ENCODE assay signal across 15 cellular contexts in the genomic region with DNA sequence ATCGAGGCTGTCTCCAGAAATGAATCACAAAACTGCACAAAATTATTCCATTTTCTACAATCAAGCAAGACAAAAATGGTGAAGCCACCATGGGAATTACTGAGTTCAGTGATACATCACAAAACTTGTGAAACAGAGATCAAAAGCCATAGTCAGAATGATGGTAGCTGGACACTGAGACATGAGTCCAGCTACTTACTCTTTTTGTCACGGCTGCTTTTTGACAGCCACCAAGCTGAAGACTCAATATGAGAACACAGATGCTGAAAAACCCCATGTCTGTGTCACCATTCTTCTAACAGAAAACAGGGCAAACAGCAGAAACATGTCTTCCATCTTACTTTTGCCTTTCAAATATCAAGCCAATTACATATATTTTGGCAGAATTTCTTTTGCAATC.
DNase-seq lines count a peak whose midpoint lies in the region; ATAC-seq and TF ChIP-seq lines count a peak whose summit lies in the region.
"Had no signal": no experiment of that assay in that cellular context is flagged by ENCODE, and none has a peak within 500 bp of the region (broad histone marks: within the 10 kb centered on the region; RNA-seq: fewer than 3 reads in every experiment).

No MANE protein-coding gene starts in this region.

- H3K79me2 ChIP-seq in DOHH2 (ENCODE audit: control insufficient read depth, low read length) = peaks cover 66% of the 10 kb centered on the region

- H3K27me3 Mint-ChIP-seq in activated CD8-positive, alpha-beta T cell treated with anti-CD3 and anti-CD28 coated beads for 36 hours = no peaks in the 10 kb centered on the region
- no peaks in the 10 kb centered on the region for H3K27me3 Mint-ChIP-seq in activated CD8-positive, alpha-beta T cell treated with anti-CD3 and anti-CD28 coated beads, Interleukin-2, amount 10 ng/mL, durations not matched to agents 7 days and 5 days (ENCODE audit: low read depth)
- H3K27me3 Mint-ChIP-seq in activated naive CD8-positive, alpha-beta T cell treated with anti-CD3 and anti-CD28 coated beads, Interleukin-2, amount 50 U/mL, for 24 hours = no peaks in the 10 kb centered on the region

- H3K36me3 ChIP-seq in DOHH2 (ENCODE audit: control insufficient read depth, low read length) = peaks cover 2% of the 10 kb centered on the region; the same call in 1 of the 2 replicates

- no peaks in the 10 kb centered on the region for H4K20me1 ChIP-seq in DOHH2 (ENCODE audit: control insufficient read depth, insufficient read depth, low read depth, low read length)

- H3K4me1 ChIP-seq in DOHH2 (ENCODE audit: control insufficient read depth, low read length) = peaks cover 81% of the 10 kb centered on the region

- DNase-seq in activated CD8-positive, alpha-beta T cell treated with anti-CD3 and anti-CD28 coated beads for 36 hours = no peak
- DNase-seq in activated CD8-positive, alpha-beta T cell treated with anti-CD3 and anti-CD28 coated beads, Interleukin-2, amount 10 ng/mL, durations not matched to agents 7 days and 5 days = no peak
- no peak for DNase-seq in activated naive CD8-positive, alpha-beta T cell treated with anti-CD3 and anti-CD28 coated beads, Interleukin-2, amount 50 U/mL, for 24 hours
- DNase-seq in stimulated activated effector memory CD8-positive, alpha-beta T cell treated with anti-CD3 and anti-CD28 coated beads, Interleukin-12 subunit alpha, Interleukin-12 subunit beta, amount 100 ng/mL, for 72 hours (ENCODE audit: low spot score in 2 of 2) = no peak
- DNase-seq in DMS 273 treated with DMSO at 0.1 percent for 48 hours (lab: John Stamatoyannopoulos, UW) (no peak), NCI-H1092 treated with DMSO at 0.1 percent for 48 hours (lab: John Stamatoyannopoulos, UW) (no peak), NCI-H82 treated with DMSO at 0.1 percent for 48 hours (lab: John Stamatoyannopoulos, UW; ENCODE audit: unreplicated experiment) (no peak)
- DNase-seq: C1 segment of cervical spinal cord, DMS153, HCEC 1CT, Karpas-422, NCI-H1417, NCI-H2029 treated with DMSO at 0.1 percent for 48 hours, NCI-H510A treated with DMSO at 0.1 percent for 48 hours had no signal

- H3K4me3 ChIP-seq in DOHH2 (ENCODE audit: low read length) = peak overlapping the region; percentile 54

- H3K36me3 Mint-ChIP-seq in activated CD8-positive, alpha-beta T cell treated with anti-CD3 and anti-CD28 coated beads for 36 hours (ENCODE audit: low read depth) = peaks cover 2% of the 10 kb centered on the region
- H3K36me3 Mint-ChIP-seq in activated CD8-positive, alpha-beta T cell treated with anti-CD3 and anti-CD28 coated beads, Interleukin-2, amount 10 ng/mL, durations not matched to agents 7 days and 5 days (ENCODE audit: low read depth) = peaks cover 7% of the 10 kb centered on the region
- H3K36me3 Mint-ChIP-seq in activated naive CD8-positive, alpha-beta T cell treated with anti-CD3 and anti-CD28 coated beads, Interleukin-2, amount 50 U/mL, for 24 hours (ENCODE audit: low read depth) = peaks cover 3% of the 10 kb centered on the region
- H3K36me3 Mint-ChIP-seq in stimulated activated effector memory CD8-positive, alpha-beta T cell treated with anti-CD3 and anti-CD28 coated beads, Interleukin-12 subunit alpha, Interleukin-12 subunit beta, amount 100 ng/mL, for 72 hours = peaks cover 4% of the 10 kb centered on the region

- no peaks in the 10 kb centered on the region for H3K9me2 ChIP-seq in DOHH2 (replicated peaks; ENCODE audit: control insufficient read depth, low read length)

- H3K4me2 ChIP-seq in DOHH2 (ENCODE audit: low read length) = peak overlapping the region; percentile 68

- peaks cover 17% of the 10 kb centered on the region for H3F3A ChIP-seq in DOHH2 (ENCODE audit: control insufficient read depth, insufficient read depth)

- peak overlapping the region; percentile 70 for H3K27ac ChIP-seq in DOHH2 (ENCODE audit: low read depth, low read length)

- POLR2A ChIA-PET in activated CD8-positive, alpha-beta T cell treated with anti-CD3 and anti-CD28 coated beads for 36 hours (lab: Charles Lee) = no interaction called here
- POLR2A ChIA-PET in activated CD8-positive, alpha-beta T cell treated with anti-CD3 and anti-CD28 coated beads, Interleukin-2, amount 10 ng/mL, durations not matched to agents 7 days and 5 days (lab: Charles Lee) = interaction anchor here (0.7 kb wide), 1 partner anchor 644 kb away, joined by 3 read pairs; no protein-coding TSS in a partner anchor

- H3K27ac Mint-ChIP-seq in activated CD8-positive, alpha-beta T cell treated with anti-CD3 and anti-CD28 coated beads for 36 hours = peak overlapping the region; percentile 52
- H3K27ac Mint-ChIP-seq in activated CD8-positive, alpha-beta T cell treated with anti-CD3 and anti-CD28 coated beads, Interleukin-2, amount 10 ng/mL, durations not matched to agents 7 days and 5 days = no peak overlapping the region
- H3K27ac Mint-ChIP-seq in activated naive CD8-positive, alpha-beta T cell treated with anti-CD3 and anti-CD28 coated beads, Interleukin-2, amount 50 U/mL, for 24 hours = peak overlapping the region; percentile 91
- H3K27ac Mint-ChIP-seq in stimulated activated effector memory CD8-positive, alpha-beta T cell treated with anti-CD3 and anti-CD28 coated beads, Interleukin-12 subunit alpha, Interleukin-12 subunit beta, amount 100 ng/mL, for 72 hours = no peak overlapping the region

- ATAC-seq in activated CD8-positive, alpha-beta T cell treated with anti-CD3 and anti-CD28 coated beads for 36 hours = no peak
- ATAC-seq in activated CD8-positive, alpha-beta T cell treated with anti-CD3 and anti-CD28 coated beads, Interleukin-2, amount 10 ng/mL, durations not matched to agents 7 days and 5 days = no peak
- ATAC-seq in activated naive CD8-positive, alpha-beta T cell treated with anti-CD3 and anti-CD28 coated beads, Interleukin-2, amount 50 U/mL, for 24 hours = no peak
- ATAC-seq in stimulated activated effector memory CD8-positive, alpha-beta T cell treated with anti-CD3 and anti-CD28 coated beads, Interleukin-12 subunit alpha, Interleukin-12 subunit beta, amount 100 ng/mL, for 72 hours = peak; percentile 75

- intact Hi-C loops in activated CD8-positive, alpha-beta T cell treated with anti-CD3 and anti-CD28 coated beads for 36 hours (cut with micrococcal nuclease) = loop anchor here (5.0 kb wide), 1 partner anchor 69 kb away; no protein-coding TSS in a partner anchor

- no peaks in the 10 kb centered on the region for H3K9me3 ChIP-seq in DOHH2 (ENCODE audit: control insufficient read depth, insufficient read depth, low read length)

- H3K9me3 Mint-ChIP-seq in activated CD8-positive, alpha-beta T cell treated with anti-CD3 and anti-CD28 coated beads for 36 hours = no peaks in the 10 kb centered on the region
- peaks cover 4% of the 10 kb centered on the region for H3K9me3 Mint-ChIP-seq in activated CD8-positive, alpha-beta T cell treated with anti-CD3 and anti-CD28 coated beads, Interleukin-2, amount 10 ng/mL, durations not matched to agents 7 days and 5 days (ENCODE audit: insufficient read depth)
- H3K9me3 Mint-ChIP-seq in activated naive CD8-positive, alpha-beta T cell treated with anti-CD3 and anti-CD28 coated beads, Interleukin-2, amount 50 U/mL, for 24 hours = no peaks in the 10 kb centered on the region
- no peaks in the 10 kb centered on the region for H3K9me3 Mint-ChIP-seq in stimulated activated effector memory CD8-positive, alpha-beta T cell treated with anti-CD3 and anti-CD28 coated beads, Interleukin-12 subunit alpha, Interleukin-12 subunit beta, amount 100 ng/mL, for 72 hours

- TF ChIP-seq CTCF in activated CD8-positive, alpha-beta T cell treated with anti-CD3 and anti-CD28 coated beads for 36 hours (IDR thresholded peaks at IDR 0.05) = no peak
- no peak for TF ChIP-seq CTCF in DOHH2 (IDR thresholded peaks at IDR 0.05; ENCODE audit: low read depth, low read length, poor library complexity, severe bottlenecking)

- H3K27me3 ChIP-seq in DOHH2 (ENCODE audit: control insufficient read depth, low read length) = no peaks in the 10 kb centered on the region

- no peak overlapping the region for H3K4me3 Mint-ChIP-seq in activated CD8-positive, alpha-beta T cell treated with anti-CD3 and anti-CD28 coated beads for 36 hours
- H3K4me3 Mint-ChIP-seq in activated CD8-positive, alpha-beta T cell treated with anti-CD3 and anti-CD28 coated beads, Interleukin-2, amount 10 ng/mL, durations not matched to agents 7 days and 5 days = no peak overlapping the region
- H3K4me3 Mint-ChIP-seq in activated naive CD8-positive, alpha-beta T cell treated with anti-CD3 and anti-CD28 coated beads, Interleukin-2, amount 50 U/mL, for 24 hours = no peak overlapping the region
- no peak overlapping the region for H3K4me3 Mint-ChIP-seq in stimulated activated effector memory CD8-positive, alpha-beta T cell treated with anti-CD3 and anti-CD28 coated beads, Interleukin-12 subunit alpha, Interleukin-12 subunit beta, amount 100 ng/mL, for 72 hours

- CTCF ChIA-PET in activated CD8-positive, alpha-beta T cell treated with anti-CD3 and anti-CD28 coated beads for 36 hours (lab: Charles Lee) = interaction anchor here (2.1 kb wide), 1 partner anchor 9 kb away, joined by 7 read pairs; no protein-coding TSS in a partner anchor
- CTCF ChIA-PET in activated CD8-positive, alpha-beta T cell treated with anti-CD3 and anti-CD28 coated beads, Interleukin-2, amount 10 ng/mL, durations not matched to agents 7 days and 5 days (lab: Charles Lee) = no interaction called here

- H3K4me1 Mint-ChIP-seq in activated CD8-positive, alpha-beta T cell treated with anti-CD3 and anti-CD28 coated beads for 36 hours (ENCODE audit: low read depth) = peaks cover 26% of the 10 kb centered on the region
- peaks cover 17% of the 10 kb centered on the region for H3K4me1 Mint-ChIP-seq in activated CD8-positive, alpha-beta T cell treated with anti-CD3 and anti-CD28 coated beads, Interleukin-2, amount 10 ng/mL, durations not matched to agents 7 days and 5 days (ENCODE audit: low read depth)
- peaks cover 47% of the 10 kb centered on the region for H3K4me1 Mint-ChIP-seq in activated naive CD8-positive, alpha-beta T cell treated with anti-CD3 and anti-CD28 coated beads, Interleukin-2, amount 50 U/mL, for 24 hours
- H3K4me1 Mint-ChIP-seq in stimulated activated effector memory CD8-positive, alpha-beta T cell treated with anti-CD3 and anti-CD28 coated beads, Interleukin-12 subunit alpha, Interleukin-12 subunit beta, amount 100 ng/mL, for 72 hours = peaks cover 27% of the 10 kb centered on the region

Comparison
In these comparisons a context has a peak if more than half of its experiments do, and no peak if none do; other contexts are left out.
1. H3K27ac Mint-ChIP-seq: peak in activated CD8-positive, alpha-beta T cell treated with anti-CD3 and anti-CD28 coated beads for 36 hours (single experiment) and activated naive CD8-positive, alpha-beta T cell treated with anti-CD3 and anti-CD28 coated beads, Interleukin-2, amount 50 U/mL, for 24 hours (single experiment); none in activated CD8-positive, alpha-beta T cell treated with anti-CD3 and anti-CD28 coated beads, Interleukin-2, amount 10 ng/mL, durations not matched to agents 7 days and 5 days (single experiment) and stimulated activated effector memory CD8-positive, alpha-beta T cell treated with anti-CD3 and anti-CD28 coated beads, Interleukin-12 subunit alpha, Interleukin-12 subunit beta, amount 100 ng/mL, for 72 hours (single experiment).